In the genomic region with DNA sequence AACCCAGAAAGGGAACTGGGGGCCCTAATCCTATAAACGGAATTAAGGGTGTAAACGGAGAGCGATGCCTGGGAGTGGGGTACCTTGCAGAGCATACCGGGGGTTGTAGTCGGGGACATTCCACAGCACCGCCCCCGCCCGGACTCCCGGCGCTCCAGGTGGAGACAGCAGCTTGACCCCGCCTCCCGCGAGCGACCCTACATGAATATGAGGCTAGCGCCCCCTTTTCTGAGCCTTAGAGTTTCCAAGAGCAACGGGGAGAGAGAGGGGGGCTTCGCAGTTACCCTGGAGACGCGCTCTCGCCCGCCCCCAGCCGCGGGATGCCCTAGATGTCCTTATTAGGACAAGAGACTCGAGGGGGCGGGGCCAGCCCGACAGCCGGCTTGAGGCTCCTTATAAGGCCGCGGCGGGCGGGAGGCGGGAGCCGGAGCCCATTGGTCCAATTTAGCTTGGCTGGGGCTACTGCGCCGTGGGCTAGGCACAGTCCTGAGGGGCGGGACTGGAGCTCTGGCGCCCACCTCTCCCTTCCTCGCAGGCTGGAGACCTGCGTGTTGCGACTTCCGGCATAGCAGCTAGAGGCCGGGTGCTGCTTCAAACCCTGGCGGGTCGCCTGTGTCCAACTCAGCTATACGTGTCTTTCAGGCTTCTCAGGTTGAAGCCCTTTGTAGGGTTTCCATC, we compare ENCODE assay signal across 1 cellular context.
TF ChIP-seq lines count a peak whose summit lies in the region.

No MANE protein-coding gene starts in this region.

TF ChIP-seq in H1, 55 proteins besides CTCF, POLR2A, EP300 and RAD21:
- TF ChIP-seq SP1 (IDR thresholded peaks at IDR 0.05; ENCODE audit: low read depth, low read length) (peak; percentile 76), TAF1 (IDR thresholded peaks at IDR 0.05; ENCODE audit: low read depth, low read length) (peak; percentile 69; the same call in 1 of the 2 replicates), SIX5 (IDR thresholded peaks at IDR 0.05; ENCODE audit: low read depth, low read length) (peak; percentile 14; the same call in 1 of the 2 replicates), SRF (IDR thresholded peaks at IDR 0.05; ENCODE audit: low read depth, low read length) (peak; percentile 100), CHD2 (IDR thresholded peaks at IDR 0.05; ENCODE audit: low read length) (0 out of 2 replicates have a peak, but pooled peaks have one; percentile 27), TCF12 (IDR thresholded peaks at IDR 0.05; ENCODE audit: low read depth, low read length) (0 out of 2 replicates have a peak, but pooled peaks have one; percentile 50), BCL11A (IDR thresholded peaks at IDR 0.05; ENCODE audit: low read depth in 2 of 2, low read length in 2 of 2) (no peak), RFX5 (IDR thresholded peaks at IDR 0.05; ENCODE audit: borderline replicate concordance, low read depth, low read length) (no peak), EZH2 (IDR thresholded peaks at IDR 0.05; ENCODE audit: low read depth, low read length, severe bottlenecking) (no peak), EGR1 (IDR thresholded peaks at IDR 0.05; ENCODE audit: borderline replicate concordance, low read depth, low read length) (peak; percentile 95), POLR2AphosphoS5 (IDR thresholded peaks at IDR 0.05; ENCODE audit: low read depth, low read length) (peak; percentile 96), HDAC2 (IDR thresholded peaks at IDR 0.05; ENCODE audit: borderline replicate concordance in 1 of 2, low read depth in 2 of 2, low read length in 2 of 2) (peak in 1 of 2 experiments; percentile 0; a peak in 1 of 4 replicates), TEAD4 (IDR thresholded peaks at IDR 0.05; ENCODE audit: low read depth, low read length) (peak; percentile 79), SIN3A (conservative IDR thresholded peaks at IDR 0.05 in 1 of 2, IDR thresholded peaks at IDR 0.05 in 1 of 2; ENCODE audit: low read depth in 1 of 2, low read length in 2 of 2) (peak; percentile 55 to 77; a peak in 2 of 4 replicates), PHF8 (conservative IDR thresholded peaks at IDR 0.05; ENCODE audit: low read depth, low read length) (peak; percentile 66; the same call in 1 of the 2 replicates), JUN (IDR thresholded peaks at IDR 0.05; ENCODE audit: low read depth, low read length) (no peak), KDM4A (IDR thresholded peaks at IDR 0.05; ENCODE audit: low read depth, low read length, severe bottlenecking) (peak; percentile 16), ASH2L (IDR thresholded peaks at IDR 0.05; ENCODE audit: low read length) (no peak), TBP (IDR thresholded peaks at IDR 0.05; ENCODE audit: low read depth, low read length) (peak; percentile 86), GTF2F1 (IDR thresholded peaks at IDR 0.05; ENCODE audit: borderline replicate concordance, low read depth, low read length) (no peak; the same call in 1 of the 2 replicates), TAF7 (optimal IDR thresholded peaks at IDR 0.05; ENCODE audit: borderline replicate concordance, low read depth, low read length) (peak; percentile 75), BACH1 (IDR thresholded peaks at IDR 0.05; ENCODE audit: low read length) (peak; percentile 76; the same call in 1 of the 2 replicates), SP4 (IDR thresholded peaks at IDR 0.05; ENCODE audit: low read length) (peak; percentile 59; the same call in 1 of the 2 replicates)
